22 cellular contexts compared by ENCODE assay signal in genomic region chr20:38066969-38067716, GRCh38. TPM values are rescaled to one million over a fixed set of nuclear protein-coding genes. Genes with fewer than 3 reads are reported as not detected.
DNase-seq lines count a peak whose midpoint lies in the region; ATAC-seq and TF ChIP-seq lines count a peak whose summit lies in the region.
"Had no signal": no experiment of that assay in that cellular context is flagged by ENCODE, and none has a peak within 500 bp of the region (broad histone marks: within the 10 kb centered on the region; RNA-seq: fewer than 3 reads in every experiment).

No MANE protein-coding gene starts in this region.

- TF ChIP-seq EP300 in SK-N-SH (IDR thresholded peaks at IDR 0.05; ENCODE audit: borderline replicate concordance in 1 of 2, low read depth in 1 of 2, low read length in 1 of 2) (no peak), esophagus muscularis mucosa (IDR thresholded peaks at IDR 0.05) (no peak)

- no peaks in the 10 kb centered on the region for H3K9me2 ChIP-seq in SK-N-SH

- peaks cover under 1% of the 10 kb centered on the region for H3F3A ChIP-seq in SK-N-SH (replicated peaks; ENCODE audit: insufficient read depth)

- peaks cover 0 to 20% of the 10 kb centered on the region in 2 experiments; a peak in 2 of 4 replicates for H3K4me1 ChIP-seq in SK-N-SH (ENCODE audit: control insufficient read depth in 1 of 2, insufficient read depth in 2 of 2, low read depth in 1 of 2, low read length in 1 of 2)
- peaks cover 3 to 30% (median 25%) of the 10 kb centered on the region in 4 donors for H3K4me1 ChIP-seq in esophagus muscularis mucosa
- H3K4me1 ChIP-seq in liver (ENCODE audit: control insufficient read depth in 4 of 4, insufficient read depth in 4 of 4, low read length in 3 of 4): peaks cover 3 to 15% (median 8%) of the 10 kb centered on the region in 4 donors
- H3K4me1 ChIP-seq in gastrocnemius medialis: peaks cover 26 to 33% of the 10 kb centered on the region in 2 donors
- H3K4me1 ChIP-seq: vagina had no signal

- CTCF ChIA-PET in SK-N-SH (lab: Yijun Ruan, JAX): interaction anchor here (0.6 to 32.1 kb wide), 18 partner anchors 9 to 503 kb away, joined by 3 to 725 read pairs (median 4); partner anchors contain the start of gene TGM2

- H3K27me3 ChIP-seq in SK-N-SH (ENCODE audit: insufficient read depth) (no peaks in the 10 kb centered on the region), esophagus muscularis mucosa (no peaks in the 10 kb centered on the region), liver (ENCODE audit: control insufficient read depth in 4 of 4, insufficient read depth in 4 of 4, low read length in 3 of 4) (no peaks in the 10 kb centered on the region), gastrocnemius medialis (no peaks in the 10 kb centered on the region)
- H3K27me3 ChIP-seq: neutrophil, vagina had no signal

- no peak for TF ChIP-seq POLR2A in esophagus muscularis mucosa (IDR thresholded peaks at IDR 0.05; ENCODE audit: low read depth)
- TF ChIP-seq POLR2A in gastrocnemius medialis (IDR thresholded peaks at IDR 0.05): peak in 1 of 2 donors; percentile 13

- H3K9me3 ChIP-seq in SK-N-SH (no peaks in the 10 kb centered on the region), esophagus muscularis mucosa (no peaks in the 10 kb centered on the region), liver (ENCODE audit: control insufficient read depth in 4 of 4, low read length in 3 of 4) (no peaks in the 10 kb centered on the region), gastrocnemius medialis (no peaks in the 10 kb centered on the region)
- H3K9me3 ChIP-seq: neutrophil, vagina had no signal

- H3K27ac ChIP-seq in SK-N-SH (ENCODE audit: low read depth in 2 of 2, low read length in 1 of 2) (peak overlapping the region in 1 of 2 experiments; percentile 96; a peak in 2 of 4 replicates), esophagus muscularis mucosa (replicated peaks in 1 of 4) (peak overlapping the region in 3 of 4 donors; percentile 40 to 49 (median 44)), liver (ENCODE audit: low read depth in 1 of 2, low read length in 2 of 2) (peak overlapping the region; percentile 60 to 66), gastrocnemius medialis (peak overlapping the region; percentile 78 to 91 (median 84))
- H3K27ac ChIP-seq: neutrophil, vagina had no signal

- H3K9ac ChIP-seq in SK-N-SH (no peak overlapping the region), liver (ENCODE audit: low read depth in 1 of 2, low read length in 2 of 2) (peak overlapping the region; percentile 22 to 26)

- WGBS in SK-N-SH (ENCODE audit: low lambda C conversion rate): 82% methylated on average over 9 of the region's 9 CpGs
- 71% methylated on average over 9 of the region's 9 CpGs for WGBS in esophagus muscularis mucosa
- 45% methylated on average over 9 of the region's 9 CpGs for WGBS in liver

- H3K36me3 ChIP-seq in SK-N-SH (replicated peaks in 1 of 2; ENCODE audit: control insufficient read depth in 1 of 2, insufficient read depth in 2 of 2, low read length in 1 of 2) (peaks cover 81 to 91% of the 10 kb centered on the region in 2 experiments), esophagus muscularis mucosa (peaks cover 12 to 96% (median 59%) of the 10 kb centered on the region in 4 donors), liver (ENCODE audit: control insufficient read depth in 4 of 4, insufficient read depth in 3 of 4, low read depth in 1 of 4, low read length in 3 of 4) (peaks cover 3 to 61% (median 32%) of the 10 kb centered on the region in 4 donors), gastrocnemius medialis (peaks cover 0 to 77% of the 10 kb centered on the region in 2 donors)

- H3K79me2 ChIP-seq in SK-N-SH (ENCODE audit: insufficient read depth): no peaks in the 10 kb centered on the region

- POLR2A ChIA-PET in SK-N-SH (lab: Yijun Ruan, JAX): interaction anchor here (0.6 kb wide), 1 partner anchor 42 kb away, joined by 3 read pairs; no protein-coding TSS in a partner anchor

- intact Hi-C loops in esophagus muscularis mucosa (cut with DNase I) (no loop called here), gastrocnemius medialis (cut with DNase I; ENCODE audit: low total_unique reads) (loop anchor here (2.0 kb wide), 1 partner anchor 46 kb away; no protein-coding TSS in a partner anchor)

- TF ChIP-seq CTCF in SK-N-SH (IDR thresholded peaks at IDR 0.05): no peak
- no peak for TF ChIP-seq CTCF in esophagus muscularis mucosa (IDR thresholded peaks at IDR 0.05)
- no peak for TF ChIP-seq CTCF in liver (IDR thresholded peaks at IDR 0.05; ENCODE audit: low read depth, low read length, missing input control)
- no peak for TF ChIP-seq CTCF in gastrocnemius medialis (IDR thresholded peaks at IDR 0.05 in 4 of 5, conservative IDR thresholded peaks at IDR 0.05 in 1 of 5)

- ATAC-seq in gastrocnemius medialis (peak; percentile 75 to 87), GM19397 (IDR thresholded peaks at IDR 0.05; ENCODE audit: unreplicated experiment) (no peak), GM18520 (IDR thresholded peaks at IDR 0.05; ENCODE audit: unreplicated experiment) (no peak)
- ATAC-seq: sciatic nerve had no signal

- DNase-seq in SK-N-SH: no peak
- DNase-seq in esophagus muscularis mucosa (ENCODE audit: extremely low spot score): no peak
- DNase-seq in gastrocnemius medialis: peak in 1 of 2 donors; percentile 36
- DNase-seq in NCI-H446 treated with DMSO at 0.1 percent for 48 hours (lab: John Stamatoyannopoulos, UW): no peak
- DNase-seq in cerebellar nuclear complex (lab: John Stamatoyannopoulos, UW): no peak
- DNase-seq: activated CD8-positive, alpha-beta memory T cell treated with anti-CD3 and anti-CD28 coated beads for 24 hours; activated naive CD8-positive, alpha-beta T cell treated with anti-CD3 and anti-CD28 coated beads, Interleukin-2, amount 10 ng/mL, durations not matched to agents 7 days and 5 days; central memory CD4-positive, alpha-beta T cell; effector CD4-positive, alpha-beta T cell; H7; IMR-90; islet precursor cell; MM.1S; NCI-H187 treated with DMSO at 0.1 percent for 48 hours; stimulated activated CD4-positive, alpha-beta T cell treated with anti-CD3 and anti-CD28 coated beads, Interleukin-1b, Interleukin-23, amount 100 ng/mL, for 48 hours; T-helper 1 cell had no signal

- no peak overlapping the region for H3K4me2 ChIP-seq in SK-N-SH

- in situ Hi-C loops in gastrocnemius medialis (cut with MboI; ENCODE audit: low sequenced_read_pairs in 4 of 4): loop anchor here in 2 of 4 donors (5.0 to 25.0 kb wide), 2 partner anchors 100 to 270 kb away; partner anchors contain the start of genes LBP (in 1 of the 2) and TGM2 (in 1 of the 2)

- H4K20me1 ChIP-seq in SK-N-SH (ENCODE audit: insufficient read depth): no peaks in the 10 kb centered on the region

- H2AFZ ChIP-seq in SK-N-SH (ENCODE audit: low read depth): no peak overlapping the region

- TF ChIP-seq RAD21 in SK-N-SH (IDR thresholded peaks at IDR 0.05; ENCODE audit: low read length): no peak
- TF ChIP-seq RAD21 in liver (IDR thresholded peaks at IDR 0.05): peak in 1 of 2 donors; percentile 29

- no peak overlapping the region for H3K4me3 ChIP-seq in SK-N-SH (ENCODE audit: low read depth in 2 of 2, low read length in 1 of 2)
- H3K4me3 ChIP-seq in esophagus muscularis mucosa: no peak overlapping the region
- H3K4me3 ChIP-seq in liver (ENCODE audit: low read depth in 1 of 3, low read length in 3 of 3): peak overlapping the region; percentile 51 to 77 (median 74)
- peak overlapping the region in 1 of 4 donors; percentile 5 for H3K4me3 ChIP-seq in gastrocnemius medialis
- H3K4me3 ChIP-seq: vagina had no signal

TF ChIP-seq in SK-N-SH, 30 proteins besides CTCF, POLR2A, EP300 and RAD21:
- TF ChIP-seq FOXJ3 (CRISPR knock-in tag; IDR thresholded peaks at IDR 0.05): 0 out of 2 replicates have a peak, but pooled peaks have one; percentile 6
- TF ChIP-seq GATA2 (CRISPR knock-in tag; IDR thresholded peaks at IDR 0.05): no peak
- no peak for TF ChIP-seq EZH2phosphoT487 (IDR thresholded peaks at IDR 0.05; ENCODE audit: borderline replicate concordance, low read depth)
TF ChIP-seq in SK-N-SH: peak in this region for 1.

TF ChIP-seq in liver, 16 proteins besides CTCF, POLR2A, EP300 and RAD21 (continues in another document):
- no peak for TF ChIP-seq GABPA (IDR thresholded peaks at IDR 0.05 in 1 of 2, conservative IDR thresholded peaks at IDR 0.05 in 1 of 2)
- peak; percentile 76 for TF ChIP-seq NR2F2 (IDR thresholded peaks at IDR 0.05)
- peak; percentile 78 for TF ChIP-seq MAX (IDR thresholded peaks at IDR 0.05)
- peak; percentile 56 for TF ChIP-seq SP1 (IDR thresholded peaks at IDR 0.05)
- TF ChIP-seq JUND (IDR thresholded peaks at IDR 0.05): peak in 1 of 2 donors; percentile 48
- peak; percentile 54 for TF ChIP-seq HNF4A (conservative IDR thresholded peaks at IDR 0.05)
- TF ChIP-seq HNF4G (IDR thresholded peaks at IDR 0.05): no peak
- no peak for TF ChIP-seq ZBTB33 (IDR thresholded peaks at IDR 0.05)

RNA-seq across cellular contexts. Expression of gene RPRD1B, which starts 33.6 kb away (rescaled TPM):
- polyA plus RNA-seq in SK-N-SH (2012; rRNA removed): 11.8 and 13.3 TPM in 2 replicates
- 12.9 and 14.0 TPM in 2 replicates for polyA plus RNA-seq in SK-N-SH (2012; cell fraction: cytosol; rRNA removed)
- 17.2 and 23.2 TPM in 2 replicates for polyA plus RNA-seq in SK-N-SH (2012; cell fraction: nucleus; rRNA removed)
- total RNA-seq in esophagus muscularis mucosa: 10 to 100 TPM; 26.7 to 39.5 (median 33.8) TPM
- 10 to 100 TPM; 26.9 to 34.3 TPM for total RNA-seq in liver
- 10 to 100 TPM in 1 of 2 donors, 1 to 10 TPM in 1; 5.8 to 31.9 TPM for polyA plus RNA-seq in liver
- 10 to 100 TPM; 25.2 to 61.0 (median 40.6) TPM for total RNA-seq in gastrocnemius medialis

RNA-seq across cellular contexts. Expression of gene TTI1, which starts 33.9 kb away (rescaled TPM):
- polyA plus RNA-seq in SK-N-SH (2012; rRNA removed) (14.7 and 15.6 TPM in 2 replicates), liver (1 to 10 TPM; 4.6 to 7.3 TPM)
- polyA plus RNA-seq in SK-N-SH (2012; cell fraction: cytosol; rRNA removed): 10.3 and 12.2 TPM in 2 replicates
- 14.8 and 19.5 TPM in 2 replicates for polyA plus RNA-seq in SK-N-SH (2012; cell fraction: nucleus; rRNA removed)
- total RNA-seq in esophagus muscularis mucosa (10 to 100 TPM; 11.3 to 14.3 (median 12.4) TPM), liver (10 to 100 TPM; 15.4 to 20.4 TPM), gastrocnemius medialis (10 to 100 TPM; 14.8 to 25.4 (median 20.3) TPM)

Comparison
In these comparisons a context has a peak if more than half of its experiments do, and no peak if none do; other contexts are left out.
1. H3K4me3 ChIP-seq: peak in liver (3 of 3); none in SK-N-SH (0 of 2) and esophagus muscularis mucosa (0 of 4).
2. ATAC-seq: peak in gastrocnemius medialis (2 of 2); none in GM19397 (single experiment) and GM18520 (single experiment).